ENCODE assay signal across 11 cellular contexts in the genomic region with DNA sequence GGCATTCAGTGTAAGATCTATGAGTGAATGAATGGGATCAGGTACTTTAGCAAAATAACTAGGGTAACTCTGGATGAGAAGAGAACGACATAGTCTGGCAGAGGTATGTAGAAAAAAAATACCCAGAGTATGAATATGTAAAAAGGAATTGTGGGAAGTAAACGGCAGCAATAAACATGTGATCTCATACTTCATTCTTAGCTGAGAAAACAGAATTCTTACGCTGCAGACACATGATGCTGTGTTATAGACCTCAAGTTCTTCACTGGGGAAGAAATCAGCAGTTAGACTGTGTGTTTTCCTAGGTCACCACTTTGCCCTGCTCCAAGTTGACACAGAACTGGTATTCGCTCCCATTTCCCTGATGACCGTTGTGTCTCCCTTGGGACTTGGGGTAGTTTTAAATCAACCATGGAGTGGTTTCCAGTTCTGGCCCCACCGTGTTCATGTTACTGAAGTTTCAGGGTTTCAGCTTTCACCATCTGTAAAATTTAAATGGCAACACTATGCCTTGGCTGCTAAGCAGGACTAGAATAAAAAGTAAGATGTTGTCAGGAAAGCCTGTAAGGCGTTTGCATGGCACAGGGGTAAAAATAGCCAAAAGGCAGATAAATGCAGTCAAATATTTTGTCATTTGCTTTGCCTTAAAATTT.
DNase-seq lines count a peak whose midpoint lies in the region; TF ChIP-seq lines count a peak whose summit lies in the region.
"Had no signal": no experiment of that assay in that cellular context is flagged by ENCODE, and none has a peak within 500 bp of the region (broad histone marks: within the 10 kb centered on the region; RNA-seq: fewer than 3 reads in every experiment).

No MANE protein-coding gene starts in this region.

- intact Hi-C loops in thyroid gland (cut with DNase I) = loop anchor here (10.0 kb wide), 1 partner anchor 637 kb away; no protein-coding TSS in a partner anchor

- peak overlapping the region; percentile 9 to 42 (median 26) for H3K27ac ChIP-seq in thyroid gland
- H3K27ac ChIP-seq: 22Rv1, testis had no signal

- H3K9me2 ChIP-seq in Loucy (replicated peaks; ENCODE audit: low read depth, low read length) = no peaks in the 10 kb centered on the region

- H4K20me1 ChIP-seq in Loucy (ENCODE audit: insufficient read depth, low read length, poor library complexity, severe bottlenecking) = no peaks in the 10 kb centered on the region

- H2AFZ ChIP-seq in Loucy (ENCODE audit: low read length) = no peak overlapping the region

- no peaks in the 10 kb centered on the region for H3K9me3 ChIP-seq in Loucy (ENCODE audit: insufficient read depth, low read depth, low read length)
- H3K9me3 ChIP-seq in thyroid gland = no peaks in the 10 kb centered on the region
- H3K9me3 ChIP-seq: testis had no signal

- DNase-seq in DMS 273 (lab: John Stamatoyannopoulos, UW; ENCODE audit: unreplicated experiment) (peak; percentile 47), DMS 273 treated with DMSO at 0.1 percent for 48 hours (lab: John Stamatoyannopoulos, UW) (no peak), fibroblast of the aortic adventitia (ENCODE audit: low read depth) (peak; percentile 33), thyroid gland (no peak), amniotic stem cell (lab: John Stamatoyannopoulos, UW) (no peak), NCI-H2029 (lab: John Stamatoyannopoulos, UW) (no peak)
- no peak for DNase-seq in stimulated activated CD8-positive, alpha-beta memory T cell treated with anti-CD3 and anti-CD28 coated beads, Interleukin-4, amount 100 ng/mL, for 48 hours
- DNase-seq: activated naive CD4-positive, alpha-beta T cell treated with anti-CD3 and anti-CD28 coated beads, Interleukin-2, amount 50 U/mL, for 16 hours; testis had no signal

- H3K9ac ChIP-seq in Loucy (ENCODE audit: low read depth, low read length, poor library complexity, severe bottlenecking) = peak overlapping the region; percentile 88

- WGBS in thyroid gland, 2 donors = 54 to 61% methylated on average over 7 of the region's 7 CpGs

- H3F3A ChIP-seq in Loucy (ENCODE audit: low read depth) = peaks cover 36% of the 10 kb centered on the region

- H3K79me2 ChIP-seq in Loucy (ENCODE audit: insufficient read depth, low read length) = peaks cover 16% of the 10 kb centered on the region; the same call in 1 of the 2 replicates

- peak overlapping the region; percentile 55 for H3K4me3 ChIP-seq in Loucy (ENCODE audit: low read length, poor library complexity, severe bottlenecking)
- H3K4me3 ChIP-seq in fibroblast of the aortic adventitia (ENCODE audit: low read depth, low read length) = no peak overlapping the region
- H3K4me3 ChIP-seq in thyroid gland (replicated peaks in 1 of 3) = no peak overlapping the region
- H3K4me3 ChIP-seq: testis had no signal

- no peaks in the 10 kb centered on the region for H3K36me3 ChIP-seq in Loucy (ENCODE audit: insufficient read depth, low read length)
- H3K36me3 ChIP-seq in thyroid gland = no peaks in the 10 kb centered on the region

- H3K27me3 ChIP-seq in Loucy (ENCODE audit: insufficient read depth, low read length, poor library complexity, severe bottlenecking) = no peaks in the 10 kb centered on the region
- no peaks in the 10 kb centered on the region for H3K27me3 ChIP-seq in thyroid gland
- H3K27me3 ChIP-seq: testis had no signal

- TF ChIP-seq CTCF in Loucy (conservative IDR thresholded peaks at IDR 0.05; ENCODE audit: low read length) = no peak
- TF ChIP-seq CTCF in fibroblast of the aortic adventitia (IDR thresholded peaks at IDR 0.05; ENCODE audit: insufficient read depth, low read length) = no peak
- no peak for TF ChIP-seq CTCF in thyroid gland (IDR thresholded peaks at IDR 0.05)

- TF ChIP-seq POLR2A in thyroid gland (IDR thresholded peaks at IDR 0.05) = no peak

- peaks cover 76% of the 10 kb centered on the region for H3K4me1 ChIP-seq in Loucy (ENCODE audit: insufficient read depth, low read length, poor library complexity, severe bottlenecking)
- H3K4me1 ChIP-seq in thyroid gland = peaks cover 0 to 13% of the 10 kb centered on the region in 2 donors

- H3K4me2 ChIP-seq in Loucy (ENCODE audit: low read depth, low read length, poor library complexity, severe bottlenecking) = peak overlapping the region; percentile 76

Comparison
In these comparisons a context has a peak if more than half of its experiments do, and no peak if none do; other contexts are left out.
1. DNase-seq: peak in DMS 273 (single experiment) and fibroblast of the aortic adventitia (single experiment); none in DMS 273 treated with DMSO at 0.1 percent for 48 hours (single experiment), thyroid gland (0 of 2), stimulated activated CD8-positive, alpha-beta memory T cell treated with anti-CD3 and anti-CD28 coated beads, Interleukin-4, amount 100 ng/mL, for 48 hours (single experiment), amniotic stem cell (single experiment) and NCI-H2029 (single experiment).